ENCODE assay signal across 1 cellular context in the genomic region with DNA sequence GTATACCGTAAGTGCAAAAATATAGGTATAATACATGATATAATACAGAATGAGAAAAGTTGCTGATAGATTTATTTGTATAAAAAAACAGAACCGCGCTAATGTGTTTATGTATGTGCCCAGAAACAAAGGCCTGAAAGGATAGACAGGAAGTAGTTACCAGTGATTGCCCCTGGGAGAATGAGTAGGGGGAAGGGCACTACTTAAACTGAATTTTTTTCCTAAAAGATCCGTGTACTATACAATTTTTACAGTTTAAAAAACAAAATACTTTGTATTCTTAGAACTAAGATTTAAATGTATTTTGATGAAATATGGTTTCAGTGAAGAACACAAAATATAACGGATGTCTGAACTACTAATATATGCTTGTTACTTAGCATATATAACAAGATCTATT.
TF ChIP-seq lines count a peak whose summit lies in the region.

No MANE protein-coding gene starts in this region.

TF ChIP-seq in endothelial cell of umbilical vein, 7 proteins besides CTCF, POLR2A, EP300 and RAD21:
- TF ChIP-seq, protein P1, sequence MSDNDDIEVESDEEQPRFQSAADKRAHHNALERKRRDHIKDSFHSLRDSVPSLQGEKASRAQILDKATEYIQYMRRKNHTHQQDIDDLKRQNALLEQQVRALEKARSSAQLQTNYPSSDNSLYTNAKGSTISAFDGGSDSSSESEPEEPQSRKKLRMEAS (IDR thresholded peaks at IDR 0.05; ENCODE audit: insufficient read depth, insufficient read length) = no peak
